In the genomic region with DNA sequence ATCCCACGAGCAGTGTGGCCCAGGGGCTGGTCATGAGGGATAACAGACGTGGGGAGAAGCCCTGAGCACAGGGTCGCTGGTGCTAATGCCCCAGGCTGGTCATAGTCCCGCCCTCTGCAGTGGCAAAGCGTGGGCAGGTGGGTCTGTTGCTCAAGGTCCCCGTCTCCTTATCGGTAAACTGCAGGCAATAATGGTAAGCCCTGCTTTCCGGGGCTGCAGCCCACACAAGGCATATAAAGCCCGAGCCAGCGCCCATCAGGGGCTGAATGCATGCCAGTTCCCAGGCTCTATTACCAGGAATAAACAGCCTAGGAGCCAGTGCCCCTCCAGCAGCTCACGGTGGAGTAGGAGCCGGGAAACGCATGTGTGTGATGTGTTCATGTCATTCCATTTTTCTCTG, we compare ENCODE assay signal across 22 cellular contexts.
DNase-seq lines count a peak whose midpoint lies in the region; FAIRE-seq and TF ChIP-seq lines count a peak whose summit lies in the region.
"Had no signal": no experiment of that assay in that cellular context is flagged by ENCODE, and none has a peak within 500 bp of the region (broad histone marks: within the 10 kb centered on the region; RNA-seq: fewer than 3 reads in every experiment).

No MANE protein-coding gene starts in this region.

- no peak for FAIRE-seq in small intestine (lab: Jason Lieb, UNC)

- H3K4me3 ChIP-seq in sigmoid colon (no peak overlapping the region), small intestine (ENCODE audit: low read depth in 1 of 2, low read length in 2 of 2) (no peak overlapping the region)

- TF ChIP-seq CTCF in sigmoid colon (IDR thresholded peaks at IDR 0.05), result no peak
- no peak for TF ChIP-seq CTCF in progenitor cell of endocrine pancreas (IDR thresholded peaks at IDR 0.05; ENCODE audit: unreplicated experiment)

- WGBS in sigmoid colon, 2 donors, result 60 to 82% methylated on average over 13 of the region's 13 CpGs
- WGBS in small intestine, 3 donors, result 58 to 74% (median 67%) methylated on average over 13 of the region's 13 CpGs

- no peak for TF ChIP-seq POLR2A in sigmoid colon (IDR thresholded peaks at IDR 0.05)

- peaks cover 0 to 8% (median 0%) of the 10 kb centered on the region in 3 donors for H3K27me3 ChIP-seq in sigmoid colon
- H3K27me3 ChIP-seq in small intestine (ENCODE audit: control insufficient read depth in 2 of 2, insufficient read depth in 2 of 2, low read length in 2 of 2), result no peaks in the 10 kb centered on the region

- intact Hi-C loops in sigmoid colon (cut with DNase I), result no loop called here

- H3K27me3 Mint-ChIP-seq in progenitor cell of endocrine pancreas, result no peaks in the 10 kb centered on the region
- H3K27me3 Mint-ChIP-seq: B cell; CD4-positive, alpha-beta T cell had no signal

- H3K27ac ChIP-seq in sigmoid colon, result no peak overlapping the region
- no peak overlapping the region for H3K27ac ChIP-seq in small intestine (ENCODE audit: low read depth in 1 of 2, low read length in 1 of 2)
- H3K27ac ChIP-seq: 22Rv1 had no signal

- H3K4me1 ChIP-seq in sigmoid colon (no peaks in the 10 kb centered on the region), small intestine (ENCODE audit: control insufficient read depth in 2 of 2, insufficient read depth in 1 of 2, low read depth in 1 of 2, low read length in 1 of 2) (no peaks in the 10 kb centered on the region)

- H3K4me3 Mint-ChIP-seq in progenitor cell of endocrine pancreas (ENCODE audit: low read depth), result no peak overlapping the region
- H3K4me3 Mint-ChIP-seq: B cell; CD4-positive, alpha-beta T cell had no signal

- DNase-seq in activated CD8-positive, alpha-beta memory T cell treated with anti-CD3 and anti-CD28 coated beads, Interleukin-2, amount 50 U/mL, for 48 hours, result peak; percentile 26
- DNase-seq in activated CD8-positive, alpha-beta memory T cell treated with anti-CD3 and anti-CD28 coated beads, Interleukin-2, amount 50 U/mL, for 4 hours, result no peak
- DNase-seq in OCI-M1 (lab: John Stamatoyannopoulos, UW), result peak; percentile 72
- peak; percentile 42 for DNase-seq in islet precursor cell
- DNase-seq in sigmoid colon, result peak; percentile 36
- no peak for DNase-seq in progenitor cell of endocrine pancreas (ENCODE audit: low spot score, unreplicated experiment)
- DNase-seq in small intestine, result no peak
- no peak for DNase-seq in activated CD4-positive, CD25-positive, alpha-beta regulatory T cell (lab: John Stamatoyannopoulos, UW)
- DNase-seq: EL; GOT3; IMR-90; Kasumi-1; NCI-H1105 treated with DMSO at 0.1 percent for 48 hours; NCI-H187 treated with DMSO at 0.1 percent for 48 hours; NCI-H2171; NCI-H446; NCI-H69; NK-92 treated with Interleukin-12 subunit alpha and Interleukin-12 subunit beta, amount 100 ng/mL, for 24 hours; PC-3 had no signal

- H3K4me1 Mint-ChIP-seq in progenitor cell of endocrine pancreas (ENCODE audit: low read depth), result no peaks in the 10 kb centered on the region
- H3K4me1 Mint-ChIP-seq: B cell had no signal

- H3K27ac Mint-ChIP-seq in progenitor cell of endocrine pancreas, result no peak overlapping the region
- H3K27ac Mint-ChIP-seq: B cell; CD4-positive, alpha-beta T cell had no signal

- no peaks in the 10 kb centered on the region for H3K9me3 Mint-ChIP-seq in progenitor cell of endocrine pancreas (ENCODE audit: low read depth)
- H3K9me3 Mint-ChIP-seq: CD4-positive, alpha-beta T cell had no signal

- no peaks in the 10 kb centered on the region for H3K36me3 Mint-ChIP-seq in progenitor cell of endocrine pancreas (ENCODE audit: insufficient read depth)

- no peak for TF ChIP-seq EP300 in sigmoid colon (IDR thresholded peaks at IDR 0.05)

- H3K9me3 ChIP-seq in sigmoid colon (no peaks in the 10 kb centered on the region), small intestine (ENCODE audit: control insufficient read depth, low read depth) (no peaks in the 10 kb centered on the region)

- H3K36me3 ChIP-seq in sigmoid colon, result no peaks in the 10 kb centered on the region
- H3K36me3 ChIP-seq in small intestine (ENCODE audit: control insufficient read depth in 2 of 2, insufficient read depth in 2 of 2, low read length in 2 of 2), result no peaks in the 10 kb centered on the region

Comparison
In these comparisons a context has a peak if more than half of its experiments do, and no peak if none do; other contexts are left out.
1. DNase-seq: peak in activated CD8-positive, alpha-beta memory T cell treated with anti-CD3 and anti-CD28 coated beads, Interleukin-2, amount 50 U/mL, for 48 hours (single experiment), OCI-M1 (single experiment), islet precursor cell (single experiment) and sigmoid colon (single experiment); none in activated CD8-positive, alpha-beta memory T cell treated with anti-CD3 and anti-CD28 coated beads, Interleukin-2, amount 50 U/mL, for 4 hours (single experiment), progenitor cell of endocrine pancreas (single experiment), small intestine (single experiment) and activated CD4-positive, CD25-positive, alpha-beta regulatory T cell (0 of 4).